8 cellular contexts compared by ENCODE assay signal in the genomic region with DNA sequence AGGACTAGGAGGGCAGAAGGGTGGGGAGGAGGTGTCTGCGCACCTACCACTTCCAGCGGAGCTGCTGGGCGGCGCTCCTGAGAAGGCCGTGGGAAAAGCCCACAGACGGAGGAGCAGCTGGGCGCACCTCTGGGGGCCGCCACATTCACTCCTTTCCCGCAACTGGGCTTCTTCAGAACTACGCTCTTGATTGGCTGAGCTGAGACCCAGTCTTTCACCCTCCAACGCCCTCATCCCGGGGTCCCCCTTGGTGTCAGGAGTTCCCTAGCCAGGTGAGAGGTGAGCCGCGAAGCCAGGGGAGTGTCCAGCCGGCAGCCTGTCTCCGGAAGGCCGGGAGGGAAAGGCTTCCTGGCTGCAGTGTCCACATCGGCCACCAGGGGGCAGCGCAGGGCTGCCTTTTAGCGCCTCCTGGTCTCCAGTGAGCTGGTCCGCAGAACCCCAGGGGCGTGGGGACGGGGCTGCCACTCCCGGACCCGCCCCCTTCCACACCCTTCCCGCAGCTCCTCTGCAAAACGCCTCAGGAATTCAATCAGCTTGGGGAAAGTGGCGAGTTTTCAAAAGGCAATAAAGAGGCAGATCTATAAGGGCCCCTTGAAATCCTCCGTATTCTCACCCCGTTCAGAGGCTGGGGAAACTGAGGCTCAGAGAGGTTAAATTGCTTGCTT.
DNase-seq lines count a peak whose midpoint lies in the region; ATAC-seq lines count a peak whose summit lies in the region.

No MANE protein-coding gene starts in this region.

- peak; percentile 46 for ATAC-seq in HG03108 (IDR thresholded peaks at IDR 0.05; ENCODE audit: unreplicated experiment)
- no peak for ATAC-seq in HG03097 (IDR thresholded peaks at IDR 0.05; ENCODE audit: low FRiP score, unreplicated experiment)

- DNase-seq in ELF-1 (ENCODE audit: low read depth, low spot score) (peak; percentile 98), NCI-H510A treated with DMSO at 0.1 percent for 48 hours (lab: John Stamatoyannopoulos, UW) (peak; percentile 71), medulla oblongata (ENCODE audit: extremely low spot score) (peak; percentile 86)
- peak; percentile 46 to 68 for DNase-seq in activated CD8-positive, alpha-beta memory T cell treated with anti-CD3 and anti-CD28 coated beads for 1 hour (ENCODE audit: extremely low read depth in 1 of 2, low read depth in 1 of 2)
- peak; percentile 77 for DNase-seq in effector CD8-positive, alpha-beta T cell (lab: John Stamatoyannopoulos, UW)
- peak; percentile 50 to 76 (median 58) for DNase-seq in stimulated activated CD4-positive, alpha-beta T cell treated with anti-CD3 and anti-CD28 coated beads, TNF-alpha, amount 100 ng/mL, for 4 hours (ENCODE audit: low read depth in 3 of 3)
